In the genomic region with DNA sequence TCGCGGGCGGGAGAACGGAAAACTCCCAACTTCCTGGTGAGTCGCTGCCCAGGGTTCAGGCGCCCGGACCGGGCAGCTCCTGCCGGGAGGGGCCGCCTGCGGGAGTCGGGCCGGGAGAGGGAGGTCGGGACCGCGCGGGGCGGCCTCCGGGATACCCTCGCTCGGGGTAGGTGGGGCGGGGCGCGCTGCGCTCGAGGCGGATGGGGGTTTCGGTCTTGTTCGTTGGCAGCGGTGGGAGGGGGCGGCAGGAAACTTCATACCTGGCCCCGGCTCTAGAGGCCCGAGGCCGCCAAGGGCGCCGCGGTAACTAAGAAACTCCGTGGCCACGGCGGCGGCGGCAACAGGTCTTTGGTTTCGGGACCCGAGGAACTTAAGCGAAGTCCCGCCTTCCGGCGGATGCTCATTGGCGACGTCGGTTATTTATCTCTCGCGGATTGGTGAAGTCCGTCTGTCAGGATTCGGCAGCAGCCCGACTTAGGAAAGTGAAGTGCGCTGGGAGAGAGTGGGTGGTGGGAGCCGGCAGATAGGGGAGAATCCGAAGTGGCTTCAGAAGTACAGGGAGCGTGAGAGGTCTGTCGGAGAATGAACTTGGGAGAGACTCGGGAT, we compare ENCODE assay signal across 8 cellular contexts. TPM values are rescaled to one million over a fixed set of nuclear protein-coding genes. Genes with fewer than 3 reads are reported as not detected.
DNase-seq lines count a peak whose midpoint lies in the region; ATAC-seq and TF ChIP-seq lines count a peak whose summit lies in the region.

No MANE protein-coding gene starts in this region.

- H3K4me3 ChIP-seq in BE2C (ENCODE audit: low read depth, low read length), result peak overlapping the region; percentile 74
- peak overlapping the region; percentile 98 for H3K4me3 ChIP-seq in coronary artery

- CTCF ChIA-PET in activated CD4-positive, alpha-beta T cell treated with anti-CD3 and anti-CD28 coated beads, Interleukin-2, amount 10 ng/mL, durations not matched to agents 7 days and 5 days (lab: Charles Lee), result interaction anchor here (1.0 to 2.3 kb wide), 7 partner anchors 8 to 75 kb away, joined by 3 to 12 read pairs (median 8); no protein-coding TSS in a partner anchor

- no peaks in the 10 kb centered on the region for H3K27me3 ChIP-seq in BE2C

- peaks cover 3% of the 10 kb centered on the region for H3K36me3 Mint-ChIP-seq in activated CD4-positive, alpha-beta T cell treated with anti-CD3 and anti-CD28 coated beads, Interleukin-2, amount 10 ng/mL, durations not matched to agents 7 days and 5 days (ENCODE audit: low read depth)

- peak overlapping the region; percentile 97 to 100 for H3K27ac ChIP-seq in coronary artery

- peak; percentile 89 for DNase-seq in BE2C
- peak; percentile 75 to 92 for DNase-seq in NCI-H524 (lab: John Stamatoyannopoulos, UW)
- DNase-seq in activated CD4-positive, alpha-beta T cell treated with anti-CD3 and anti-CD28 coated beads, Interleukin-2, amount 10 ng/mL, durations not matched to agents 7 days and 5 days, result peak; percentile 87
- peak; percentile 93 for DNase-seq in coronary artery (ENCODE audit: low spot score)
- peak; percentile 98 for DNase-seq in left kidney (ENCODE audit: low read depth, low spot score)
- DNase-seq in stimulated activated CD4-positive, alpha-beta T cell treated with anti-CD3 and anti-CD28 coated beads, Interleukin-1b, Interleukin-23, amount 100 ng/mL, for 4 hours (ENCODE audit: low read depth in 2 of 2), result peak; percentile 58 to 66

- peak; percentile 49 for ATAC-seq in GM19324 (IDR thresholded peaks at IDR 0.05; ENCODE audit: low FRiP score, unreplicated experiment)
- ATAC-seq in HG03460 (IDR thresholded peaks at IDR 0.05; ENCODE audit: unreplicated experiment), result peak; percentile 46

- peaks cover 8% of the 10 kb centered on the region; the same call in 1 of the 2 replicates for H3K4me1 ChIP-seq in BE2C

- peak overlapping the region; percentile 98 for H3K4me3 Mint-ChIP-seq in activated CD4-positive, alpha-beta T cell treated with anti-CD3 and anti-CD28 coated beads, Interleukin-2, amount 10 ng/mL, durations not matched to agents 7 days and 5 days

- TF ChIP-seq CTCF in BE2C (IDR thresholded peaks at IDR 0.05; ENCODE audit: low read depth, low read length) (no peak), coronary artery (IDR thresholded peaks at IDR 0.05) (no peak)

- H3K27me3 Mint-ChIP-seq in activated CD4-positive, alpha-beta T cell treated with anti-CD3 and anti-CD28 coated beads, Interleukin-2, amount 10 ng/mL, durations not matched to agents 7 days and 5 days, result no peaks in the 10 kb centered on the region

- POLR2A ChIA-PET in activated CD4-positive, alpha-beta T cell treated with anti-CD3 and anti-CD28 coated beads, Interleukin-2, amount 10 ng/mL, durations not matched to agents 7 days and 5 days (lab: Charles Lee), result interaction anchor here (0.6 kb wide), 1 partner anchor 464 kb away, joined by 3 read pairs; no protein-coding TSS in a partner anchor

- peaks cover 42% of the 10 kb centered on the region for H3K4me1 Mint-ChIP-seq in activated CD4-positive, alpha-beta T cell treated with anti-CD3 and anti-CD28 coated beads, Interleukin-2, amount 10 ng/mL, durations not matched to agents 7 days and 5 days

- no peaks in the 10 kb centered on the region for H3K9me3 ChIP-seq in BE2C

- no peaks in the 10 kb centered on the region for H3K9me3 Mint-ChIP-seq in activated CD4-positive, alpha-beta T cell treated with anti-CD3 and anti-CD28 coated beads, Interleukin-2, amount 10 ng/mL, durations not matched to agents 7 days and 5 days

- H3K36me3 ChIP-seq in BE2C, result no peaks in the 10 kb centered on the region

- H3K27ac Mint-ChIP-seq in activated CD4-positive, alpha-beta T cell treated with anti-CD3 and anti-CD28 coated beads, Interleukin-2, amount 10 ng/mL, durations not matched to agents 7 days and 5 days, result peak overlapping the region; percentile 99

RNA-seq across cellular contexts. Expression of gene NEK7, which starts 0.5 kb away (rescaled TPM):
- 6.1 TPM for polyA plus RNA-seq in BE2C (2012; ENCODE audit: insufficient read depth, insufficient read length, low read depth)
- 10 to 100 TPM; 49.1 to 49.3 TPM for total RNA-seq in activated CD4-positive, alpha-beta T cell treated with anti-CD3 and anti-CD28 coated beads, Interleukin-2, amount 10 ng/mL, durations not matched to agents 7 days and 5 days

Comparison
In these comparisons a context has a peak if more than half of its experiments do, and no peak if none do; other contexts are left out.
1. Peak in every context shown above with its lines: DNase-seq, ATAC-seq, H3K4me3 ChIP-seq and H3K27ac ChIP-seq.